ENCODE assay signal across 10 cellular contexts in the genomic region with DNA sequence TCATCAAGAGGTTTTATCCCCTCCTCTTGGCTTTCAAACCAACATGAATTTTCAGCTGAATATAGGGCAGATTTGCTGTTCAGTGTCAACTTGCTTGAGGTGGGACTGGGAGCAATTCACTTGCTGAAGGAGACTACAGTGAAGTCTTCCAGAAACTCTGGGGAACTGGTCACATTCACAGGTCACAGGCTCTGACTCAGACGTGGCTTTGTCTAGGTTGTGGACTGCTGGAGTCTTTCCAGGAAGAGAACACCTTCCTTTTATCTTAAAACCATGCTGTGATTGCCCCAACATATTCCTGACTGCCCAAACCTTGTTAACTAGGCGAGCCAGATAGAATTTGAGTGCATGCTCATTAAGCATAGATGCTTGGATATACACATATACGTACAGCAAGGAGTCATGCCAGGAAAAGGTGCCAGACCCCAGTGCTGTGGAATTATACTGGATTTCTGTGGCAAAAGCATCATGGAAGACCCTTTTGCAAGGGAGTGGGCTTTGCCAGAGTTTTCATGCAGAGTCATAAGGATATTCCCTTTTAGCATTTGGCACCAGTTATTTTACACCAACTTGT.
A peak's percentile ranks its signal among the peaks of the same experiment; 100 is the strongest.
DNase-seq lines count a peak whose midpoint lies in the region; FAIRE-seq and TF ChIP-seq lines count a peak whose summit lies in the region.
"Had no signal": no experiment of that assay in that cellular context is flagged by ENCODE, and none has a peak within 500 bp of the region (broad histone marks: within the 10 kb centered on the region; RNA-seq: fewer than 3 reads in every experiment).

No MANE protein-coding gene starts in this region.

- POLR2A ChIA-PET in endothelial cell of umbilical vein (lab: Charles Lee) = no interaction called here

- H3K4me1 ChIP-seq in endothelial cell of umbilical vein (ENCODE audit: control insufficient read depth, extremely low read depth, insufficient read depth, low read length) (peaks cover 21% of the 10 kb centered on the region), prostate gland (replicated peaks) (peaks cover 12% of the 10 kb centered on the region)

- no peak for TF ChIP-seq POLR2A in endothelial cell of umbilical vein (IDR thresholded peaks at IDR 0.05; ENCODE audit: low read depth, low read length)
- TF ChIP-seq POLR2A in prostate gland (IDR thresholded peaks at IDR 0.05) = no peak

- dilution Hi-C loops in endothelial cell of umbilical vein (cut with MboI; ENCODE audit: extremely low pct_ligation_motif_present, low sequenced_read_pairs) = no loop called here

- intact Hi-C loops in endothelial cell of umbilical vein (cut with micrococcal nuclease) (no loop called here), prostate gland (cut with DNase I) (loop anchor here (10.0 kb wide), 1 partner anchor 152 kb away; no protein-coding TSS in a partner anchor)

- FAIRE-seq in endothelial cell of umbilical vein (lab: Jason Lieb, UNC) = no peak

- H2AFZ ChIP-seq in endothelial cell of umbilical vein (ENCODE audit: low read depth, low read length) = no peak overlapping the region

- WGBS in prostate gland = 36% methylated on average over 3 of the region's 3 CpGs

- H3K9me1 ChIP-seq in endothelial cell of umbilical vein (replicated peaks; ENCODE audit: control insufficient read depth, extremely low read depth, insufficient read depth, low read length) = no peaks in the 10 kb centered on the region

- H4K20me1 ChIP-seq in endothelial cell of umbilical vein (replicated peaks; ENCODE audit: control insufficient read depth, extremely low read depth, insufficient read depth, low read length) = no peaks in the 10 kb centered on the region

- H3K27ac ChIP-seq in endothelial cell of umbilical vein (ENCODE audit: insufficient read depth, low read depth, low read length) (no peak overlapping the region), prostate gland (peak overlapping the region; percentile 71 to 84)

- BruUV-seq in endothelial cell of umbilical vein (replicated peaks; lab: Mats Ljungman, UMichigan) = no TSS peak

- H3K79me2 ChIP-seq in endothelial cell of umbilical vein (ENCODE audit: control insufficient read depth, insufficient read depth, low read length) = no peaks in the 10 kb centered on the region

- H3K9ac ChIP-seq in endothelial cell of umbilical vein (replicated peaks; ENCODE audit: extremely low read depth, insufficient read depth, low read length) = no peak overlapping the region

- H3K4me2 ChIP-seq in endothelial cell of umbilical vein (ENCODE audit: insufficient read depth, low read length) = no peak overlapping the region

- H3K4me3 ChIP-seq in endothelial cell of umbilical vein (replicated peaks in 1 of 3; ENCODE audit: insufficient read depth in 1 of 3, low read depth in 1 of 3, low read length in 3 of 3) (no peak overlapping the region), prostate gland (no peak overlapping the region)

- no peak for TF ChIP-seq CTCF in endothelial cell of umbilical vein (IDR thresholded peaks at IDR 0.05; ENCODE audit: extremely low read depth in 1 of 2, insufficient read depth in 1 of 2, low read depth in 1 of 2, low read length in 2 of 2)
- TF ChIP-seq CTCF in prostate gland (IDR thresholded peaks at IDR 0.05) = no peak
- no peak for TF ChIP-seq CTCF in GM20000 (IDR thresholded peaks at IDR 0.05; ENCODE audit: extremely low read depth, missing control alignments)

- H3K36me3 ChIP-seq in endothelial cell of umbilical vein (ENCODE audit: control insufficient read depth in 2 of 2, extremely low read depth in 1 of 2, insufficient read depth in 2 of 2, low read length in 2 of 2) = no peaks in the 10 kb centered on the region
- H3K36me3 ChIP-seq in prostate gland = no peaks in the 10 kb centered on the region

- DNase-seq in EH (ENCODE audit: low read depth) (peak; percentile 27), NCI-H2196 treated with DMSO at 0.1 percent for 48 hours (lab: John Stamatoyannopoulos, UW; ENCODE audit: unreplicated experiment) (peak; percentile 23), endothelial cell of umbilical vein (ENCODE audit: low read depth, low spot score) (peak; percentile 16), prostate gland (ENCODE audit: low spot score) (peak; percentile 29), SKM-1 treated with dmso at 0.1 percent for 144 hours (lab: John Stamatoyannopoulos, UW; ENCODE audit: unreplicated experiment) (no peak), midbrain (lab: John Stamatoyannopoulos, UW) (no peak), GM20000 (ENCODE audit: low spot score) (no peak)
- DNase-seq in stimulated activated naive CD4-positive, alpha-beta T cell (lab: John Stamatoyannopoulos, UW) = no peak
- DNase-seq: activated effector memory CD4-positive, alpha-beta T cell treated with Interleukin-2 at 50 U/mL for 16 hours; NCI-H1436 had no signal

- H3K27me3 ChIP-seq in endothelial cell of umbilical vein (ENCODE audit: control insufficient read depth in 2 of 2, insufficient read depth in 2 of 2, low read length in 2 of 2) (no peaks in the 10 kb centered on the region), prostate gland (replicated peaks; ENCODE audit: insufficient read depth) (no peaks in the 10 kb centered on the region)

- H3K9me3 ChIP-seq in endothelial cell of umbilical vein (replicated peaks; ENCODE audit: control insufficient read depth, insufficient read depth, low read length) (no peaks in the 10 kb centered on the region), prostate gland (no peaks in the 10 kb centered on the region)

- CTCF ChIA-PET in endothelial cell of umbilical vein (lab: Charles Lee) = no interaction called here

TF ChIP-seq in endothelial cell of umbilical vein, 7 proteins besides CTCF, POLR2A, EP300 and RAD21:
- TF ChIP-seq FOS (IDR thresholded peaks at IDR 0.05; ENCODE audit: borderline replicate concordance, insufficient read depth, low read length) (no peak), GATA2 (IDR thresholded peaks at IDR 0.05; ENCODE audit: insufficient read depth, insufficient read length, low read depth, low read length) (no peak), JUN (IDR thresholded peaks at IDR 0.05; ENCODE audit: borderline replicate concordance, insufficient read depth, insufficient read length, low read depth) (no peak)
- TF ChIP-seq, protein P1, sequence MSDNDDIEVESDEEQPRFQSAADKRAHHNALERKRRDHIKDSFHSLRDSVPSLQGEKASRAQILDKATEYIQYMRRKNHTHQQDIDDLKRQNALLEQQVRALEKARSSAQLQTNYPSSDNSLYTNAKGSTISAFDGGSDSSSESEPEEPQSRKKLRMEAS (IDR thresholded peaks at IDR 0.05; ENCODE audit: insufficient read depth, insufficient read length) = no peak

Comparison
In these comparisons a context has a peak if more than half of its experiments do, and no peak if none do; other contexts are left out.
1. DNase-seq: peak in EH (single experiment), NCI-H2196 treated with DMSO at 0.1 percent for 48 hours (single experiment), endothelial cell of umbilical vein (single experiment) and prostate gland (single experiment); none in SKM-1 treated with dmso at 0.1 percent for 144 hours (single experiment), midbrain (single experiment), stimulated activated naive CD4-positive, alpha-beta T cell (0 of 6) and GM20000 (single experiment).